Comparison of ENCODE assay signal across 17 cellular contexts in genomic region chr16:30470632-30471007, GRCh38. TPM values are rescaled to one million over a fixed set of nuclear protein-coding genes. Genes with fewer than 3 reads are reported as not detected.
DNase-seq lines count a peak whose midpoint lies in the region; ATAC-seq lines count a peak whose summit lies in the region.
"Had no signal": no experiment of that assay in that cellular context is flagged by ENCODE, and none has a peak within 500 bp of the region (broad histone marks: within the 10 kb centered on the region; RNA-seq: fewer than 3 reads in every experiment).

No MANE protein-coding gene starts in this region.

- CTCF ChIA-PET in activated naive CD4-positive, alpha-beta T cell treated with anti-CD3 and anti-CD28 coated beads for 36 hours (lab: Charles Lee): interaction anchor here (0.8 to 7.0 kb wide), 3 partner anchors 10 to 81 kb away, joined by 3 to 51 read pairs (median 4); no protein-coding TSS in a partner anchor

- peaks cover 18% of the 10 kb centered on the region for H3K36me3 ChIP-seq in KOPT-K1 (ENCODE audit: insufficient read depth, low read length)
- H3K36me3 ChIP-seq: SJCRH30 had no signal

- no peak for ATAC-seq in stimulated activated naive B cell treated with anti-CD40 and anti-IgM and Interleukin-4, amounts not matched to agents 10 μg/mL and 1 μg/mL and 100 μg/mL, for 72 hours (replicated peaks)
- ATAC-seq in GM21515 (IDR thresholded peaks at IDR 0.05; ENCODE audit: unreplicated experiment): no peak
- ATAC-seq: left ventricle myocardium superior had no signal

- H3K4me3 Mint-ChIP-seq in activated naive CD4-positive, alpha-beta T cell treated with anti-CD3 and anti-CD28 coated beads for 36 hours: no peak overlapping the region
- H3K4me3 Mint-ChIP-seq in activated naive CD8-positive, alpha-beta T cell: no peak overlapping the region
- H3K4me3 Mint-ChIP-seq in stimulated activated naive B cell treated with anti-CD40 and anti-IgM and Interleukin-4, amounts not matched to agents 10 μg/mL and 1 μg/mL and 100 μg/mL, for 72 hours: no peak overlapping the region

- H3K36me3 Mint-ChIP-seq in activated naive CD4-positive, alpha-beta T cell treated with anti-CD3 and anti-CD28 coated beads for 36 hours (ENCODE audit: low read depth): peaks cover 21% of the 10 kb centered on the region
- H3K36me3 Mint-ChIP-seq in activated naive CD8-positive, alpha-beta T cell: peaks cover 6% of the 10 kb centered on the region
- H3K36me3 Mint-ChIP-seq in stimulated activated naive B cell treated with anti-CD40 and anti-IgM and Interleukin-4, amounts not matched to agents 10 μg/mL and 1 μg/mL and 100 μg/mL, for 72 hours: peaks cover 25 to 26% of the 10 kb centered on the region in 2 donors

- H3K9me3 Mint-ChIP-seq in activated naive CD4-positive, alpha-beta T cell treated with anti-CD3 and anti-CD28 coated beads for 36 hours: peaks cover 2% of the 10 kb centered on the region
- no peaks in the 10 kb centered on the region for H3K9me3 Mint-ChIP-seq in activated naive CD8-positive, alpha-beta T cell (ENCODE audit: low read depth)
- peaks cover 0 to 3% of the 10 kb centered on the region in 2 donors for H3K9me3 Mint-ChIP-seq in stimulated activated naive B cell treated with anti-CD40 and anti-IgM and Interleukin-4, amounts not matched to agents 10 μg/mL and 1 μg/mL and 100 μg/mL, for 72 hours

- no peaks in the 10 kb centered on the region for H3K27me3 Mint-ChIP-seq in activated naive CD4-positive, alpha-beta T cell treated with anti-CD3 and anti-CD28 coated beads for 36 hours (ENCODE audit: low read depth)
- H3K27me3 Mint-ChIP-seq in activated naive CD8-positive, alpha-beta T cell: no peaks in the 10 kb centered on the region
- no peaks in the 10 kb centered on the region for H3K27me3 Mint-ChIP-seq in stimulated activated naive B cell treated with anti-CD40 and anti-IgM and Interleukin-4, amounts not matched to agents 10 μg/mL and 1 μg/mL and 100 μg/mL, for 72 hours

- DNase-seq in activated naive CD4-positive, alpha-beta T cell treated with anti-CD3 and anti-CD28 coated beads for 36 hours: no peak
- DNase-seq in activated naive CD4-positive, alpha-beta T cell treated with Interleukin-2 at 50 U/mL for 16 hours: no peak
- no peak for DNase-seq in stimulated activated naive B cell treated with anti-CD40 and anti-IgM and Interleukin-4, amounts not matched to agents 10 μg/mL and 1 μg/mL and 100 μg/mL, for 72 hours
- DNase-seq in NOMO-1 (lab: John Stamatoyannopoulos, UW; ENCODE audit: unreplicated experiment in 2 of 2): no peak
- DNase-seq in HCEC 1CT: no peak
- DNase-seq: amygdala; foreskin melanocyte; left ventricle myocardium superior; NCI-H1436; NCI-H226; SJCRH30; stimulated activated CD4-positive, alpha-beta T cell treated with anti-CD3 and anti-CD28 coated beads, Interleukin-12 subunit alpha, Interleukin-12 subunit beta, amount 100 ng/mL, for 4 hours had no signal

- H3K27ac ChIP-seq in KOPT-K1 (ENCODE audit: low read depth, low read length, poor library complexity, severe bottlenecking): peak overlapping the region; percentile 81
- H3K27ac ChIP-seq: SJCRH30 had no signal

- peak overlapping the region; percentile 92 for H3K27ac Mint-ChIP-seq in activated naive CD4-positive, alpha-beta T cell treated with anti-CD3 and anti-CD28 coated beads for 36 hours
- H3K27ac Mint-ChIP-seq in activated naive CD8-positive, alpha-beta T cell: peak overlapping the region; percentile 90
- H3K27ac Mint-ChIP-seq in stimulated activated naive B cell treated with anti-CD40 and anti-IgM and Interleukin-4, amounts not matched to agents 10 μg/mL and 1 μg/mL and 100 μg/mL, for 72 hours: peak overlapping the region; percentile 67

- intact Hi-C loops in activated naive CD4-positive, alpha-beta T cell treated with anti-CD3 and anti-CD28 coated beads for 36 hours (cut with micrococcal nuclease): loop anchor here (1.0 to 5.0 kb wide), 8 partner anchors 12 to 115 kb away; partner anchors contain the start of genes SEPHS2 and ZNF785

- H3K9me3 ChIP-seq in KOPT-K1 (ENCODE audit: insufficient read depth, low read length, poor library complexity, severe bottlenecking): no peaks in the 10 kb centered on the region
- H3K9me3 ChIP-seq: SJCRH30 had no signal

- peaks cover 70% of the 10 kb centered on the region for H3K4me1 Mint-ChIP-seq in activated naive CD4-positive, alpha-beta T cell treated with anti-CD3 and anti-CD28 coated beads for 36 hours (ENCODE audit: low read depth)
- peaks cover 64% of the 10 kb centered on the region for H3K4me1 Mint-ChIP-seq in activated naive CD8-positive, alpha-beta T cell (ENCODE audit: low read depth)
- peaks cover 35 to 66% of the 10 kb centered on the region in 2 donors for H3K4me1 Mint-ChIP-seq in stimulated activated naive B cell treated with anti-CD40 and anti-IgM and Interleukin-4, amounts not matched to agents 10 μg/mL and 1 μg/mL and 100 μg/mL, for 72 hours

RNA-seq across cellular contexts. Expression of gene ITGAL, which starts 1.9 kb away (rescaled TPM):
- total RNA-seq in activated naive CD4-positive, alpha-beta T cell treated with anti-CD3 and anti-CD28 coated beads for 36 hours: 10 to 100 TPM; 83.8 to 89.0 TPM
- total RNA-seq: chondrocyte, LHCN-M2, SJCRH30 had no signal

RNA-seq across cellular contexts. Expression of gene SEPHS2, which starts 24.9 kb away (rescaled TPM):
- total RNA-seq in activated naive CD4-positive, alpha-beta T cell treated with anti-CD3 and anti-CD28 coated beads for 36 hours: 10 to 100 TPM; 37.8 to 39.2 TPM

RNA-seq across cellular contexts. Expression of gene DCTPP1, which starts 40.8 kb away (rescaled TPM):
- total RNA-seq in activated naive CD4-positive, alpha-beta T cell treated with anti-CD3 and anti-CD28 coated beads for 36 hours: 10 to 100 TPM; 69.9 to 73.0 TPM

RNA-seq across cellular contexts. Expression of gene ZNF768, which starts 55.7 kb away (rescaled TPM):
- total RNA-seq in activated naive CD4-positive, alpha-beta T cell treated with anti-CD3 and anti-CD28 coated beads for 36 hours: 1 to 10 TPM; 7.8 to 8.3 TPM
